Comparison of ENCODE assay signal across 32 cellular contexts in the genomic region with DNA sequence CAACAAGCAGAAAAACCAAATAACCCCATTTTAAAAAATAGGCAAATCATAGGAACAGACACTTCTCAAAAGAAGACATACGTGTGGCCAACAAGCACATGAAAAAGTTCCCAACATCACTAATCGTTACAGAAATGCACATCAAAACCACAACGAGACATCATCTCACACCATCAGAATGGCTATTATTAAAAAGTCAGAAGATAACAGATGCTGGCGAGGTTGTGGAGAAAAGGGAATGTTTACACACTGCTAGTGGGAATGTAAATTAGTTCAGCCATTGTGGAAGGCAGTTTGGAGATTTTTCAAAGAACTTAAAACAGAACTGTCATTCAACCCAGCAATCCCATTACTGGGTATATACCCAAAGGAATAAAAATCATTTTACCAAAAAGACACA.
"Had no signal": no experiment of that assay in that cellular context is flagged by ENCODE, and none has a peak within 500 bp of the region (broad histone marks: within the 10 kb centered on the region; RNA-seq: fewer than 3 reads in every experiment).

No MANE protein-coding gene starts in this region.

- H3K27me3 Mint-ChIP-seq: activated CD4-positive, alpha-beta T cell treated with anti-CD3 and anti-CD28 coated beads, Interleukin-2, amount 10 ng/mL, durations not matched to agents 24 days and 14 days; activated T-helper 17 cell treated with anti-CD3 and anti-CD28 coated beads, Interleukin-2, amount 50 U/mL, for 72 hours; central memory CD8-positive, alpha-beta T cell had no signal

- H3K27me3 ChIP-seq: cardiac muscle cell, Peyer's patch, SJSA1 had no signal

- H3K4me3 Mint-ChIP-seq: activated CD4-positive, alpha-beta T cell treated with anti-CD3 and anti-CD28 coated beads, Interleukin-2, amount 10 ng/mL, durations not matched to agents 24 days and 14 days; activated CD8-positive, alpha-beta T cell treated with anti-CD3 and anti-CD28 coated beads for 36 hours; activated naive CD8-positive, alpha-beta T cell treated with anti-CD3 and anti-CD28 coated beads for 36 hours; activated T-cell treated with anti-CD3 and anti-CD28 coated beads, Interleukin-2, amount 50 U/mL, for 72 hours; activated T-helper 17 cell treated with anti-CD3 and anti-CD28 coated beads, Interleukin-2, amount 50 U/mL, for 72 hours; central memory CD8-positive, alpha-beta T cell; T-helper 1 cell treated with Interleukin-12 subunit alpha and Interleukin-12 subunit beta and Interleukin-4 antibody, amounts not matched to agents 30 μg/mL and 1 μg/mL, for 36 hours; T-helper 2 cell treated with Interferon-gamma antibody and Interleukin-4, amounts not matched to agents 5 μg/mL and 100 μg/mL, for 36 hours had no signal

- H3K9me3 ChIP-seq: Peyer's patch, SJSA1, SK-N-SH had no signal

- H3K36me3 ChIP-seq: cardiac muscle cell, Peyer's patch, SJSA1 had no signal

- H3K4me1 ChIP-seq: Peyer's patch, SJSA1 had no signal

- H3K9me3 Mint-ChIP-seq: activated CD4-positive, alpha-beta T cell treated with anti-CD3 and anti-CD28 coated beads, Interleukin-2, amount 10 ng/mL, durations not matched to agents 24 days and 14 days; activated CD8-positive, alpha-beta T cell treated with anti-CD3 and anti-CD28 coated beads for 36 hours; activated T-helper 17 cell treated with anti-CD3 and anti-CD28 coated beads, Interleukin-2, amount 50 U/mL, for 72 hours; central memory CD8-positive, alpha-beta T cell; T-helper 1 cell treated with Interleukin-12 subunit alpha and Interleukin-12 subunit beta and Interleukin-4 antibody, amounts not matched to agents 30 μg/mL and 1 μg/mL, for 36 hours; T-helper 2 cell treated with Interferon-gamma antibody and Interleukin-4, amounts not matched to agents 5 μg/mL and 100 μg/mL, for 36 hours had no signal

- FAIRE-seq: TTC549 had no signal

- H3K4me3 ChIP-seq: cardiac muscle cell, Peyer's patch, SJSA1 had no signal

- H3K4me1 Mint-ChIP-seq: activated CD4-positive, alpha-beta T cell treated with anti-CD3 and anti-CD28 coated beads, Interleukin-2, amount 10 ng/mL, durations not matched to agents 24 days and 14 days; activated naive CD8-positive, alpha-beta T cell treated with anti-CD3 and anti-CD28 coated beads for 36 hours; activated T-helper 17 cell treated with anti-CD3 and anti-CD28 coated beads, Interleukin-2, amount 50 U/mL, for 72 hours; central memory CD8-positive, alpha-beta T cell had no signal

- H3K36me3 Mint-ChIP-seq: activated naive CD8-positive, alpha-beta T cell treated with anti-CD3 and anti-CD28 coated beads for 36 hours had no signal

- ATAC-seq: activated CD8-positive, alpha-beta T cell treated with anti-CD3 and anti-CD28 coated beads for 36 hours; activated T-cell treated with anti-CD3 and anti-CD28 coated beads, Interleukin-2, amount 50 U/mL, for 72 hours; activated T-helper 17 cell treated with anti-CD3 and anti-CD28 coated beads, Interleukin-2, amount 50 U/mL, for 72 hours; PC-3 had no signal

- DNase-seq: activated CD4-positive, alpha-beta T cell treated with anti-CD3 and anti-CD28 coated beads, Interleukin-2, amount 10 ng/mL, durations not matched to agents 24 days and 14 days; activated CD4-positive, alpha-beta T cell treated with anti-CD3 and anti-CD28 coated beads, Interleukin-2, amount 50 U/mL, for 4 hours; activated CD8-positive, alpha-beta T cell treated with anti-CD3 and anti-CD28 coated beads for 36 hours; activated effector memory CD4-positive, alpha-beta T cell treated with anti-CD3 and anti-CD28 coated beads, Interleukin-2, amount 50 U/mL, for 16 hours; activated naive CD4-positive, alpha-beta T cell; activated naive CD4-positive, alpha-beta T cell treated with anti-CD3 and anti-CD28 coated beads, Interleukin-2, amount 50 U/mL, for 16 hours; activated naive CD8-positive, alpha-beta T cell treated with anti-CD3 and anti-CD28 coated beads for 36 hours; activated T-cell treated with anti-CD3 and anti-CD28 coated beads, Interleukin-2, amount 50 U/mL, for 1 hour; activated T-cell treated with anti-CD3 and anti-CD28 coated beads, Interleukin-2, amount 50 U/mL, for 72 hours; KBM-7; NCI-H1048; NCI-H1105 treated with DMSO at 0.1 percent for 48 hours; NCI-H1436; NCI-H1694; NCI-H1930; NCI-H2081 treated with DMSO at 0.1 percent for 48 hours; NCI-H510A; NCI-H526; NCI-H748 treated with DMSO at 0.1 percent for 48 hours; NK-92 treated with Interleukin-12 subunit alpha and Interleukin-12 subunit beta, amount 100 ng/mL, for 24 hours; PC-3; Peyer's patch; RPMI8226; SHP77 treated with DMSO at 0.1 percent for 48 hours; SK-N-SH had no signal

- H3K4me2 ChIP-seq: SK-N-SH had no signal

- H3K27ac ChIP-seq: cardiac muscle cell, Peyer's patch, SJSA1 had no signal

- H3K9ac ChIP-seq: SK-N-SH had no signal

- H3K27ac Mint-ChIP-seq: activated CD4-positive, alpha-beta T cell treated with anti-CD3 and anti-CD28 coated beads, Interleukin-2, amount 10 ng/mL, durations not matched to agents 24 days and 14 days; activated CD8-positive, alpha-beta T cell treated with anti-CD3 and anti-CD28 coated beads for 36 hours; activated naive CD8-positive, alpha-beta T cell treated with anti-CD3 and anti-CD28 coated beads for 36 hours; activated T-cell treated with anti-CD3 and anti-CD28 coated beads, Interleukin-2, amount 50 U/mL, for 72 hours; activated T-helper 17 cell treated with anti-CD3 and anti-CD28 coated beads, Interleukin-2, amount 50 U/mL, for 72 hours; T-helper 1 cell treated with Interleukin-12 subunit alpha and Interleukin-12 subunit beta and Interleukin-4 antibody, amounts not matched to agents 30 μg/mL and 1 μg/mL, for 36 hours; T-helper 2 cell treated with Interferon-gamma antibody and Interleukin-4, amounts not matched to agents 5 μg/mL and 100 μg/mL, for 36 hours had no signal
